ENCODE assay signal across 16 cellular contexts in genomic region chr18:48860276-48861180, GRCh38.
DNase-seq lines count a peak whose midpoint lies in the region; ATAC-seq and TF ChIP-seq lines count a peak whose summit lies in the region.
"Had no signal": no experiment of that assay in that cellular context is flagged by ENCODE, and none has a peak within 500 bp of the region (broad histone marks: within the 10 kb centered on the region; RNA-seq: fewer than 3 reads in every experiment).

No MANE protein-coding gene starts in this region.

- H3K9me3 ChIP-seq in RWPE2 (ENCODE audit: severe bottlenecking) (no peaks in the 10 kb centered on the region), iPS-15b (ENCODE audit: control insufficient read depth, insufficient read depth, low read length) (no peaks in the 10 kb centered on the region)
- H3K9me3 ChIP-seq: mucosa of descending colon, uterus had no signal

- no peaks in the 10 kb centered on the region for H3K9me3 Mint-ChIP-seq in stimulated activated effector memory CD8-positive, alpha-beta T cell treated with anti-CD3 and anti-CD28 coated beads, Interleukin-12 subunit alpha, Interleukin-12 subunit beta, amount 100 ng/mL, for 72 hours

- H3K9ac ChIP-seq in iPS-15b (ENCODE audit: low read depth, low read length): no peak overlapping the region

- intact Hi-C loops in posterior vena cava (cut with DNase I): loop anchor here in 1 of 2 donors (5.0 kb wide), 1 partner anchor 87 kb away; no protein-coding TSS in a partner anchor

- H3K36me3 ChIP-seq in RWPE2 (ENCODE audit: low read depth) (no peaks in the 10 kb centered on the region), iPS-15b (ENCODE audit: control insufficient read depth, insufficient read depth, low read length) (no peaks in the 10 kb centered on the region)
- H3K36me3 ChIP-seq: uterus had no signal

- H3K4me3 Mint-ChIP-seq in stimulated activated effector memory CD8-positive, alpha-beta T cell treated with anti-CD3 and anti-CD28 coated beads, Interleukin-12 subunit alpha, Interleukin-12 subunit beta, amount 100 ng/mL, for 72 hours: no peak overlapping the region
- H3K4me3 Mint-ChIP-seq: activated CD4-positive, alpha-beta memory T cell treated with anti-CD3 and anti-CD28 coated beads, Interleukin-2, amount 10 ng/mL, durations not matched to agents 7 days and 5 days; CD4-positive, alpha-beta memory T cell had no signal

- no peak for TF ChIP-seq CTCF in RWPE2 (IDR thresholded peaks at IDR 0.05; ENCODE audit: poor library complexity, severe bottlenecking)

- no peak overlapping the region for H3K4me3 ChIP-seq in RWPE2 (ENCODE audit: severe bottlenecking)
- peak overlapping the region; percentile 30 for H3K4me3 ChIP-seq in iPS-15b (ENCODE audit: low read depth, low read length)
- H3K4me3 ChIP-seq: mucosa of descending colon, SJSA1, uterus had no signal

- no peak overlapping the region for H3K27ac ChIP-seq in RWPE2 (ENCODE audit: poor library complexity, severe bottlenecking)
- H3K27ac ChIP-seq: SJSA1, uterus had no signal

- no peaks in the 10 kb centered on the region for H3K36me3 Mint-ChIP-seq in stimulated activated effector memory CD8-positive, alpha-beta T cell treated with anti-CD3 and anti-CD28 coated beads, Interleukin-12 subunit alpha, Interleukin-12 subunit beta, amount 100 ng/mL, for 72 hours
- H3K36me3 Mint-ChIP-seq: CD4-positive, alpha-beta memory T cell had no signal

- peaks cover 38% of the 10 kb centered on the region for H3K4me1 Mint-ChIP-seq in stimulated activated effector memory CD8-positive, alpha-beta T cell treated with anti-CD3 and anti-CD28 coated beads, Interleukin-12 subunit alpha, Interleukin-12 subunit beta, amount 100 ng/mL, for 72 hours

- no peaks in the 10 kb centered on the region for H3K27me3 ChIP-seq in RWPE2 (ENCODE audit: insufficient read depth, poor library complexity, severe bottlenecking)
- H3K27me3 ChIP-seq in iPS-15b (ENCODE audit: control insufficient read depth, insufficient read depth, low read length): no peaks in the 10 kb centered on the region
- H3K27me3 ChIP-seq: SJSA1, uterus had no signal

- H3K4me1 ChIP-seq in RWPE2 (ENCODE audit: insufficient read depth, poor library complexity, severe bottlenecking) (no peaks in the 10 kb centered on the region), iPS-15b (ENCODE audit: control insufficient read depth, insufficient read depth, low read length) (peaks cover 6% of the 10 kb centered on the region)
- H3K4me1 ChIP-seq: uterus had no signal

- DNase-seq in NCI-H524 (lab: John Stamatoyannopoulos, UW) (peak; percentile 66 to 83), NCI-H524 treated with DMSO at 0.1 percent for 48 hours (lab: John Stamatoyannopoulos, UW) (no peak), RWPE2 (ENCODE audit: low spot score) (peak; percentile 36), posterior vena cava (ENCODE audit: low spot score) (peak; percentile 82), ureter (ENCODE audit: low spot score) (no peak), globus pallidus (ENCODE audit: low spot score) (no peak)
- no peak for DNase-seq in stimulated activated effector memory CD8-positive, alpha-beta T cell treated with anti-CD3 and anti-CD28 coated beads, Interleukin-12 subunit alpha, Interleukin-12 subunit beta, amount 100 ng/mL, for 72 hours (ENCODE audit: low spot score in 2 of 2)
- DNase-seq: activated CD4-positive, alpha-beta memory T cell treated with anti-CD3 and anti-CD28 coated beads, Interleukin-2, amount 10 ng/mL, durations not matched to agents 7 days and 5 days; CD4-positive, alpha-beta memory T cell; NCI-H2029; NK-92 treated with Interleukin-12 subunit alpha and Interleukin-12 subunit beta, amount 100 ng/mL, for 24 hours; uterus had no signal

- H3K27ac Mint-ChIP-seq in stimulated activated effector memory CD8-positive, alpha-beta T cell treated with anti-CD3 and anti-CD28 coated beads, Interleukin-12 subunit alpha, Interleukin-12 subunit beta, amount 100 ng/mL, for 72 hours: no peak overlapping the region
- H3K27ac Mint-ChIP-seq: activated CD4-positive, alpha-beta memory T cell treated with anti-CD3 and anti-CD28 coated beads, Interleukin-2, amount 10 ng/mL, durations not matched to agents 7 days and 5 days; progenitor cell of endocrine pancreas had no signal

- ATAC-seq in RWPE2 (ENCODE audit: low read depth): no peak
- no peak for ATAC-seq in stimulated activated effector memory CD8-positive, alpha-beta T cell treated with anti-CD3 and anti-CD28 coated beads, Interleukin-12 subunit alpha, Interleukin-12 subunit beta, amount 100 ng/mL, for 72 hours
- ATAC-seq: mucosa of descending colon had no signal

Comparison
In these comparisons a context has a peak if more than half of its experiments do, and no peak if none do; other contexts are left out.
1. DNase-seq: peak in NCI-H524 (2 of 2), RWPE2 (single experiment) and posterior vena cava (single experiment); none in NCI-H524 treated with DMSO at 0.1 percent for 48 hours (single experiment), ureter (single experiment), globus pallidus (single experiment) and stimulated activated effector memory CD8-positive, alpha-beta T cell treated with anti-CD3 and anti-CD28 coated beads, Interleukin-12 subunit alpha, Interleukin-12 subunit beta, amount 100 ng/mL, for 72 hours (0 of 2).